In the genomic region with DNA sequence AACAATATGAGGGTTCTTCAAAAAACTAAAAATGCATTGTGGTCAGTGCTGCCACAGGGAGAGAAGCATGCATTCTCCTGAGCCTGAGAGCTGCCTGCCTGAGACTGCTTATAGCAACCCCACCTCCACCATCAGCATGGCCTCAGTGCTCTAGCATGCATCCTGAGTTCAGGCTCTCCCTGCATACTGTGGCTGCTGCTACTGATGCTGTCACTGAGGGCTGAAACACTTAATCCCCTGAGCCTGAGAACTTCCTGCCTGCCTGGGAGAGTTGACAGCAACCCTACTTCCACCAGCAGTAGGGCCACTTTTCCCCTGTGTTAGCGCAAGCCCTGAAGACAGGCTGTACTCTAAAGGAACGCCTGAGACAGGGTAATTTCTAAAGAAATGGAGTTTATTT, we compare ENCODE assay signal across 1 cellular context.
TF ChIP-seq lines count a peak whose summit lies in the region.

No MANE protein-coding gene starts in this region.

TF ChIP-seq in H1, 55 proteins besides CTCF, POLR2A, EP300 and RAD21:
- TF ChIP-seq PHF8 (conservative IDR thresholded peaks at IDR 0.05; ENCODE audit: low read depth, low read length) = no peak
- no peak for TF ChIP-seq E2F6 (IDR thresholded peaks at IDR 0.05)
- no peak for TF ChIP-seq ATF3 (IDR thresholded peaks at IDR 0.05; ENCODE audit: insufficient read depth, low read depth, low read length)
- no peak for TF ChIP-seq CTBP2 (IDR thresholded peaks at IDR 0.05; ENCODE audit: borderline replicate concordance, insufficient read depth, insufficient read length, low read length)
- TF ChIP-seq HDAC2 (IDR thresholded peaks at IDR 0.05; ENCODE audit: borderline replicate concordance in 1 of 2, low read depth in 2 of 2, low read length in 2 of 2) = no peak
- no peak for TF ChIP-seq TBP (IDR thresholded peaks at IDR 0.05; ENCODE audit: low read depth, low read length)
- TF ChIP-seq CEBPB (IDR thresholded peaks at IDR 0.05; ENCODE audit: low read depth, low read length) = no peak
- no peak for TF ChIP-seq YY1 (IDR thresholded peaks at IDR 0.05; ENCODE audit: low read depth, low read length)
- no peak for TF ChIP-seq SIX5 (IDR thresholded peaks at IDR 0.05; ENCODE audit: low read depth, low read length)
- TF ChIP-seq CHD2 (IDR thresholded peaks at IDR 0.05; ENCODE audit: low read length) = no peak
- no peak for TF ChIP-seq MAFK (IDR thresholded peaks at IDR 0.05; ENCODE audit: low read depth, low read length)
- TF ChIP-seq POLR2AphosphoS5 (IDR thresholded peaks at IDR 0.05; ENCODE audit: low read depth, low read length) = no peak
- no peak for TF ChIP-seq KDM4A (IDR thresholded peaks at IDR 0.05; ENCODE audit: low read depth, low read length, severe bottlenecking)
- TF ChIP-seq BRCA1 (IDR thresholded peaks at IDR 0.05; ENCODE audit: low read depth, low read length) = no peak
- TF ChIP-seq TAF7 (optimal IDR thresholded peaks at IDR 0.05; ENCODE audit: borderline replicate concordance, low read depth, low read length) = no peak
- no peak for TF ChIP-seq JUN (IDR thresholded peaks at IDR 0.05; ENCODE audit: low read depth, low read length)
- TF ChIP-seq POU5F1 (IDR thresholded peaks at IDR 0.05; ENCODE audit: low read depth, low read length) = no peak
